14 cellular contexts compared by ENCODE assay signal in the genomic region with DNA sequence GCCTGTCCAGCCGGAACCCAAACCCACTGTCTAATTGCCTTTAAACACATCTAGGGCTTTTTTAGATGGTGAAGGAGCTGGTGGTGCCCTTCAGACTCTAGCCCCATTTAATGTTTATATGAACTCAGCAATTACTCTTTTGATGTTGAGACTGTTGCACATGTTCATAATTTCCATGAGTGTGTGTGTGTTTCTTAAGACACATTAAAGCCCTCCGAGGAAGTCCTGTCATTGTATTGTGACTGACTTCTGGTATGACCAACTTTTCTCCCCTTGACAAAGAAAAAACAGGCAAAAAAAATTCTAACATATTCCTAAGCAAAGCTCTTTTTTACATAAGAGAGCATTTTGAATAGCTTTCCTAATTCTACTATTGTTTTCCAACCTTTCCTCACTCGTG.
"Had no signal": no experiment of that assay in that cellular context is flagged by ENCODE, and none has a peak within 500 bp of the region (broad histone marks: within the 10 kb centered on the region; RNA-seq: fewer than 3 reads in every experiment).

No MANE protein-coding gene starts in this region.

- H3K4me3 Mint-ChIP-seq: activated CD4-positive, alpha-beta T cell treated with anti-CD3 and anti-CD28 coated beads, Interleukin-2, amount 10 ng/mL, durations not matched to agents 7 days and 5 days; endodermal cell; immature natural killer cell; naive B cell had no signal

- H3K36me3 ChIP-seq: neutrophil had no signal

- H3K9me3 Mint-ChIP-seq: activated CD4-positive, alpha-beta T cell treated with anti-CD3 and anti-CD28 coated beads, Interleukin-2, amount 10 ng/mL, durations not matched to agents 7 days and 5 days; endodermal cell; naive B cell had no signal

- H3K27me3 Mint-ChIP-seq: activated CD4-positive, alpha-beta T cell treated with anti-CD3 and anti-CD28 coated beads, Interleukin-2, amount 10 ng/mL, durations not matched to agents 7 days and 5 days; naive B cell had no signal

- DNase-seq: activated CD4-positive, alpha-beta T cell treated with anti-CD3 and anti-CD28 coated beads, Interleukin-2, amount 10 ng/mL, durations not matched to agents 7 days and 5 days; activated gamma-delta T cell treated with Interleukin-2 at 50 U/mL for 16 hours; activated T-cell treated with anti-CD3 and anti-CD28 coated beads, Interleukin-2, amount 50 U/mL, for 1 hour; endodermal cell; foreskin fibroblast; glutamatergic neuron; immature natural killer cell; naive B cell; T1000 had no signal

- ATAC-seq: esophagus mucosa had no signal

- H3K27ac Mint-ChIP-seq: activated CD4-positive, alpha-beta T cell treated with anti-CD3 and anti-CD28 coated beads, Interleukin-2, amount 10 ng/mL, durations not matched to agents 7 days and 5 days; endodermal cell; immature natural killer cell had no signal

- H3K4me3 ChIP-seq: lung, right atrium auricular region, smooth muscle cell had no signal

- H3K4me1 Mint-ChIP-seq: endodermal cell, naive B cell had no signal

- H3K27me3 ChIP-seq: neutrophil, right atrium auricular region had no signal
